Comparison of ENCODE assay signal across 1 cellular context in genomic region chr21:44506279-44507255, GRCh38.
TF ChIP-seq lines count a peak whose summit lies in the region.

No MANE protein-coding gene starts in this region.

TF ChIP-seq in HepG2, 621 proteins besides CTCF, POLR2A, EP300 and RAD21 (continued from another document and continues in another):
- TF ChIP-seq ZZZ3 (CRISPR knock-in tag; IDR thresholded peaks at IDR 0.05; ENCODE audit: borderline replicate concordance), result no peak
- TF ChIP-seq ZNF552 (CRISPR knock-in tag; IDR thresholded peaks at IDR 0.05; ENCODE audit: borderline replicate concordance), result no peak
- TF ChIP-seq ZNF766 (CRISPR knock-in tag; IDR thresholded peaks at IDR 0.05; ENCODE audit: borderline replicate concordance), result no peak
- no peak for TF ChIP-seq KDM4B (CRISPR knock-in tag; IDR thresholded peaks at IDR 0.05)
- no peak for TF ChIP-seq ZNF24 (IDR thresholded peaks at IDR 0.05)
- TF ChIP-seq ZNF713 (CRISPR knock-in tag; IDR thresholded peaks at IDR 0.05), result no peak
- peak; percentile 85; the same call in 1 of the 2 replicates for TF ChIP-seq TGIF2 (CRISPR knock-in tag; IDR thresholded peaks at IDR 0.05)
- TF ChIP-seq STAT5B (CRISPR knock-in tag; IDR thresholded peaks at IDR 0.05), result no peak
- peak; percentile 36 for TF ChIP-seq ZNF781 (CRISPR knock-in tag; IDR thresholded peaks at IDR 0.05; ENCODE audit: borderline replicate concordance, not compliant biosample characterization)
- TF ChIP-seq CENPX (CRISPR knock-in tag; IDR thresholded peaks at IDR 0.05), result no peak
- TF ChIP-seq TFE3 (CRISPR knock-in tag; IDR thresholded peaks at IDR 0.05), result no peak
- no peak for TF ChIP-seq KDM6A (CRISPR knock-in tag; IDR thresholded peaks at IDR 0.05; ENCODE audit: low read depth)
- TF ChIP-seq ZFP90 (CRISPR knock-in tag; IDR thresholded peaks at IDR 0.05; ENCODE audit: borderline replicate concordance), result peak; percentile 72; the same call in 1 of the 2 replicates
- TF ChIP-seq ZFP91 (CRISPR knock-in tag; IDR thresholded peaks at IDR 0.05; ENCODE audit: borderline replicate concordance), result peak; percentile 82; the same call in 1 of the 2 replicates
- no peak for TF ChIP-seq CREM (IDR thresholded peaks at IDR 0.05)
- TF ChIP-seq CREM (CRISPR knock-in tag; IDR thresholded peaks at IDR 0.05), result no peak
- no peak for TF ChIP-seq ATF7 (IDR thresholded peaks at IDR 0.05)
- no peak for TF ChIP-seq ATF7 (CRISPR knock-in tag; IDR thresholded peaks at IDR 0.05)
- TF ChIP-seq RFX3 (CRISPR knock-in tag; IDR thresholded peaks at IDR 0.05), result no peak
- no peak; the same call in 1 of the 2 replicates for TF ChIP-seq ZNF33B (CRISPR knock-in tag; IDR thresholded peaks at IDR 0.05)
- TF ChIP-seq HOMEZ (CRISPR knock-in tag; IDR thresholded peaks at IDR 0.05; ENCODE audit: low read depth), result no peak
- TF ChIP-seq ZNF431 (CRISPR knock-in tag; IDR thresholded peaks at IDR 0.05; ENCODE audit: borderline replicate concordance, low read depth), result 0 out of 2 replicates have a peak, but pooled peaks have one; percentile 15
- TF ChIP-seq REL (CRISPR knock-in tag; conservative IDR thresholded peaks at IDR 0.05), result no peak; the same call in 1 of the 2 replicates
- no peak for TF ChIP-seq ZNF44 (CRISPR knock-in tag; IDR thresholded peaks at IDR 0.05)
- no peak for TF ChIP-seq ZNF572 (CRISPR knock-in tag; IDR thresholded peaks at IDR 0.05)
- peak; percentile 24; the same call in 1 of the 2 replicates for TF ChIP-seq CBX5 (CRISPR knock-in tag; IDR thresholded peaks at IDR 0.05; ENCODE audit: borderline replicate concordance)
- TF ChIP-seq ZNF841 (CRISPR knock-in tag; IDR thresholded peaks at IDR 0.05; ENCODE audit: borderline replicate concordance), result no peak
- no peak for TF ChIP-seq PCBP2 (optimal IDR thresholded peaks at IDR 0.05; ENCODE audit: low read depth, low read length, poor library complexity, severe bottlenecking)
- 0 out of 2 replicates have a peak, but pooled peaks have one; percentile 57 for TF ChIP-seq ZNF512B (CRISPR knock-in tag; IDR thresholded peaks at IDR 0.05; ENCODE audit: borderline replicate concordance)
- 0 out of 2 replicates have a peak, but pooled peaks have one; percentile 68 for TF ChIP-seq ZNF530 (CRISPR knock-in tag; IDR thresholded peaks at IDR 0.05; ENCODE audit: low read depth)
- no peak for TF ChIP-seq LBX2 (CRISPR knock-in tag; IDR thresholded peaks at IDR 0.05; ENCODE audit: borderline replicate concordance)
- TF ChIP-seq ZBTB3 (CRISPR knock-in tag; IDR thresholded peaks at IDR 0.05; ENCODE audit: borderline replicate concordance, low read depth), result no peak
- no peak for TF ChIP-seq ZNF225 (CRISPR knock-in tag; IDR thresholded peaks at IDR 0.05)
- no peak for TF ChIP-seq CENPT (CRISPR knock-in tag; IDR thresholded peaks at IDR 0.05; ENCODE audit: low read depth)
- peak; percentile 17; the same call in 1 of the 2 replicates for TF ChIP-seq ZNF317 (CRISPR knock-in tag; IDR thresholded peaks at IDR 0.05)
- TF ChIP-seq ZFY (CRISPR knock-in tag; IDR thresholded peaks at IDR 0.05), result peak; percentile 82
- TF ChIP-seq ZNF510 (CRISPR knock-in tag; IDR thresholded peaks at IDR 0.05; ENCODE audit: low read depth), result no peak
- TF ChIP-seq YEATS4 (CRISPR knock-in tag; IDR thresholded peaks at IDR 0.05; ENCODE audit: borderline replicate concordance), result 0 out of 2 replicates have a peak, but pooled peaks have one; percentile 34
- no peak for TF ChIP-seq ZBTB34 (CRISPR knock-in tag; IDR thresholded peaks at IDR 0.05)
- TF ChIP-seq MAF1 (CRISPR knock-in tag; IDR thresholded peaks at IDR 0.05; ENCODE audit: borderline replicate concordance), result 0 out of 2 replicates have a peak, but pooled peaks have one; percentile 74
- no peak for TF ChIP-seq KLF15 (CRISPR knock-in tag; IDR thresholded peaks at IDR 0.05; ENCODE audit: borderline replicate concordance)
- TF ChIP-seq ZNF563 (CRISPR knock-in tag; IDR thresholded peaks at IDR 0.05), result 0 out of 2 replicates have a peak, but pooled peaks have one; percentile 39
- TF ChIP-seq ZMAT3 (CRISPR knock-in tag; conservative IDR thresholded peaks at IDR 0.05), result 0 out of 2 replicates have a peak, but pooled peaks have one; percentile 55
- TF ChIP-seq FOXA1 (IDR thresholded peaks at IDR 0.05), result no peak
- no peak for TF ChIP-seq FOXA1 (CRISPR knock-in tag; IDR thresholded peaks at IDR 0.05)
- no peak for TF ChIP-seq KLF13 (CRISPR knock-in tag; IDR thresholded peaks at IDR 0.05)
- peak; percentile 98 for TF ChIP-seq ZNF335 (CRISPR knock-in tag; IDR thresholded peaks at IDR 0.05)
- TF ChIP-seq PCBP1 (IDR thresholded peaks at IDR 0.05; ENCODE audit: borderline replicate concordance, low read depth, low read length), result 0 out of 2 replicates have a peak, but pooled peaks have one; percentile 11
- peak; percentile 69; the same call in 1 of the 2 replicates for TF ChIP-seq ZNF441 (CRISPR knock-in tag; IDR thresholded peaks at IDR 0.05; ENCODE audit: borderline replicate concordance)
- TF ChIP-seq ZNF17 (CRISPR knock-in tag; IDR thresholded peaks at IDR 0.05), result no peak
- no peak for TF ChIP-seq ZNF547 (CRISPR knock-in tag; IDR thresholded peaks at IDR 0.05)
- TF ChIP-seq USF2 (IDR thresholded peaks at IDR 0.05; ENCODE audit: low read depth, low read length), result no peak
- TF ChIP-seq USF2 (CRISPR knock-in tag; IDR thresholded peaks at IDR 0.05; ENCODE audit: borderline replicate concordance), result peak; percentile 26; the same call in 1 of the 2 replicates
- peak; percentile 29; the same call in 1 of the 2 replicates for TF ChIP-seq PHF21A (CRISPR knock-in tag; IDR thresholded peaks at IDR 0.05)
- TF ChIP-seq TBP (CRISPR knock-in tag; IDR thresholded peaks at IDR 0.05), result no peak
- peak; percentile 78 for TF ChIP-seq BRD4 (CRISPR knock-in tag; IDR thresholded peaks at IDR 0.05)
- no peak for TF ChIP-seq PRDM10 (CRISPR knock-in tag; IDR thresholded peaks at IDR 0.05; ENCODE audit: low read depth)
- no peak for TF ChIP-seq ZNF432 (CRISPR knock-in tag; IDR thresholded peaks at IDR 0.05; ENCODE audit: borderline replicate concordance)
- peak; percentile 67 for TF ChIP-seq ZNF501 (CRISPR knock-in tag; IDR thresholded peaks at IDR 0.05)
